In genomic region chr2:66574701-66575624, GRCh38 we compare ENCODE assay signal across 8 cellular contexts.
A peak's percentile ranks its signal among the peaks of the same experiment; 100 is the strongest.
DNase-seq lines count a peak whose midpoint lies in the region; ATAC-seq and TF ChIP-seq lines count a peak whose summit lies in the region.

No MANE protein-coding gene starts in this region.

- H3K4me2 ChIP-seq in IMR-90 (ENCODE audit: low read depth, low read length) = peak overlapping the region; percentile 89

- peaks cover 29 to 43% of the 10 kb centered on the region in 2 donors for H3K27me3 Mint-ChIP-seq in CD4-positive, alpha-beta memory T cell

- in situ Hi-C loops in IMR-90 (cut with MboI; ENCODE audit: low sequenced_read_pairs) = loop anchor here (10.0 to 25.0 kb wide), 4 partner anchors 887 to 1462 kb away; no protein-coding TSS in a partner anchor

- peak overlapping the region in 5 of 8 donors; percentile 17 to 70 (median 21) for H3K4me3 Mint-ChIP-seq in CD4-positive, alpha-beta memory T cell

- H3K9me1 ChIP-seq in IMR-90 (ENCODE audit: insufficient read depth, low read length) = no peaks in the 10 kb centered on the region; the same call in 1 of the 2 replicates

- H2AFZ ChIP-seq in IMR-90 (replicated peaks; ENCODE audit: low read length, poor library complexity) = peak overlapping the region; percentile 41

- peak overlapping the region; percentile 89 for H3K23ac ChIP-seq in IMR-90 (ENCODE audit: low read depth, low read length)

- H3K9me3 Mint-ChIP-seq in CD4-positive, alpha-beta memory T cell = peaks cover 0 to 6% (median 2%) of the 10 kb centered on the region in 8 donors

- CTCF ChIA-PET in CD4-positive, alpha-beta memory T cell (lab: Charles Lee; ENCODE audit: partially characterized antibody) = no interaction called here
- CTCF ChIA-PET in IMR-90 (lab: Yijun Ruan, JAX) = interaction anchor here (0.6 to 1.1 kb wide), 4 partner anchors 54 to 1076 kb away, joined by 3 read pairs; no protein-coding TSS in a partner anchor

- intact Hi-C loops in CD4-positive, alpha-beta memory T cell (cut with micrococcal nuclease) = no loop called here
- intact Hi-C loops in IMR-90 (cut with micrococcal nuclease) (loop anchor here (1.0 to 5.0 kb wide), 9 partner anchors 130 to 1457 kb away; partner anchors contain the start of gene MEIS1), lower leg skin (cut with DNase I; ENCODE audit: low total_unique reads) (loop anchor here (5.0 kb wide), 1 partner anchor 138 kb away; the partner anchor contains the start of gene MEIS1)

- H3K14ac ChIP-seq in IMR-90 (replicated peaks; ENCODE audit: low read depth, low read length) = peak overlapping the region; percentile 82

- H2BK120ac ChIP-seq in IMR-90 (ENCODE audit: low read depth, low read length) = peak overlapping the region; percentile 90

- dilution Hi-C loops in IMR-90 (cut with HindIII; ENCODE audit: low sequenced_read_pairs, unreplicated experiment) = no loop called here

- H4K91ac ChIP-seq in IMR-90 (ENCODE audit: insufficient read depth, low read depth, low read length) = peak overlapping the region; percentile 86

- H3K18ac ChIP-seq in IMR-90 (ENCODE audit: low read depth, low read length) = peak overlapping the region; percentile 71

- DNase-seq in CD4-positive, alpha-beta memory T cell = no peak
- DNase-seq in IMR-90 = peak; percentile 91
- peak; percentile 53 for DNase-seq in OCI-M2 (lab: John Stamatoyannopoulos, UW; ENCODE audit: unreplicated experiment)
- peak; percentile 82 for DNase-seq in ecto neural progenitor cell (ENCODE audit: low spot score)
- peak in 1 of 2 donors; percentile 87 for DNase-seq in lower leg skin (ENCODE audit: low spot score in 2 of 2)
- no peak for DNase-seq in activated CD4-positive, CD25-positive, alpha-beta regulatory T cell (lab: John Stamatoyannopoulos, UW)
- no peak for DNase-seq in stimulated activated CD8-positive, alpha-beta memory T cell treated with anti-CD3 and anti-CD28 coated beads, Interleukin-4, amount 100 ng/mL, for 48 hours

- peaks cover 0 to 8% (median 3%) of the 10 kb centered on the region in 4 donors for H3K4me1 Mint-ChIP-seq in CD4-positive, alpha-beta memory T cell

- TF ChIP-seq RAD21 in IMR-90 (IDR thresholded peaks at IDR 0.05; ENCODE audit: low read length) = peak; percentile 71

- peak; percentile 42 for ATAC-seq in IMR-90 (ENCODE audit: low read depth)

- no peak overlapping the region for H3K4me3 ChIP-seq in CD4-positive, alpha-beta memory T cell (ENCODE audit: low read length in 2 of 2)
- H3K4me3 ChIP-seq in IMR-90 (ENCODE audit: insufficient read depth, low read depth, low read length) = peak overlapping the region; percentile 44
- peak overlapping the region; percentile 41 for H3K4me3 ChIP-seq in lower leg skin (ENCODE audit: low read depth, poor library complexity, severe bottlenecking)
- H3K4me3 ChIP-seq in stomach smooth muscle (ENCODE audit: low read length in 2 of 2) = peak overlapping the region; percentile 72 to 84

- peak overlapping the region; percentile 59 for H4K5ac ChIP-seq in IMR-90 (ENCODE audit: low read depth, low read length)

- no peak overlapping the region for H3K27ac ChIP-seq in CD4-positive, alpha-beta memory T cell (ENCODE audit: low read depth, low read length)
- H3K27ac ChIP-seq in IMR-90 (ENCODE audit: insufficient read depth, low read length) (peak overlapping the region; percentile 96), stomach smooth muscle (ENCODE audit: low read length) (peak overlapping the region; percentile 100)

- TF ChIP-seq CTCF in IMR-90 (conservative IDR thresholded peaks at IDR 0.05; ENCODE audit: low read depth, low read length) (peak; percentile 69), lower leg skin (IDR thresholded peaks at IDR 0.05) (peak in 1 of 3 donors; percentile 44)

- no peaks in the 10 kb centered on the region for H3K9me3 ChIP-seq in CD4-positive, alpha-beta memory T cell (ENCODE audit: control insufficient read depth in 1 of 2, low read length in 2 of 2)
- H3K9me3 ChIP-seq in IMR-90 (ENCODE audit: control insufficient read depth, insufficient read depth, low read length) (no peaks in the 10 kb centered on the region), stomach smooth muscle (ENCODE audit: control insufficient read depth in 2 of 2, low read length in 2 of 2) (no peaks in the 10 kb centered on the region)

- H3K27ac Mint-ChIP-seq in CD4-positive, alpha-beta memory T cell = peak overlapping the region in 1 of 7 donors; percentile 12

- peak overlapping the region in 1 of 2 experiments; percentile 85; a peak in 3 of 4 replicates for H4K8ac ChIP-seq in IMR-90 (ENCODE audit: low read depth in 2 of 2, low read length in 2 of 2)

- BruUV-seq in IMR-90 (replicated peaks; lab: Mats Ljungman, UMichigan) = no TSS peak

- H3K79me1 ChIP-seq in IMR-90 (ENCODE audit: low read depth in 1 of 2, low read length in 2 of 2) = peaks cover 4 to 48% of the 10 kb centered on the region in 2 experiments; a peak in 2 of 4 replicates

- H3K56ac ChIP-seq in IMR-90 (ENCODE audit: extremely low read depth, insufficient read depth, low read length) = peak overlapping the region; percentile 76

- peak overlapping the region; percentile 96 for H3K4ac ChIP-seq in IMR-90 (ENCODE audit: low read depth, low read length)

- H4K20me1 ChIP-seq in IMR-90 (ENCODE audit: insufficient read depth, low read length) = no peaks in the 10 kb centered on the region

- H3K9ac ChIP-seq in IMR-90 (ENCODE audit: low read depth, low read length) = peak overlapping the region; percentile 88
- peak overlapping the region; percentile 75 to 94 for H3K9ac ChIP-seq in stomach smooth muscle (ENCODE audit: low read length in 2 of 2)

- peak overlapping the region; percentile 19; the same call in 1 of the 2 replicates for H2AK5ac ChIP-seq in IMR-90 (ENCODE audit: low read depth, low read length)

- TF ChIP-seq POLR2A in IMR-90 (IDR thresholded peaks at IDR 0.05; ENCODE audit: low read depth, low read length) (peak; percentile 56; the same call in 1 of the 2 replicates), lower leg skin (IDR thresholded peaks at IDR 0.05) (no peak)

- peak overlapping the region; percentile 73 for H2BK20ac ChIP-seq in IMR-90 (ENCODE audit: low read depth, low read length)

- H3K36me3 Mint-ChIP-seq in CD4-positive, alpha-beta memory T cell = no peaks in the 10 kb centered on the region

- no peaks in the 10 kb centered on the region for H3K4me1 ChIP-seq in CD4-positive, alpha-beta memory T cell (ENCODE audit: insufficient read depth, low read length)
- H3K4me1 ChIP-seq in IMR-90 (ENCODE audit: control insufficient read depth, insufficient read depth, low read length) (peaks cover 22% of the 10 kb centered on the region), stomach smooth muscle (ENCODE audit: control insufficient read depth, insufficient read depth, low read length) (peaks cover 30% of the 10 kb centered on the region)

- peaks cover 22% of the 10 kb centered on the region for H3K27me3 ChIP-seq in CD4-positive, alpha-beta memory T cell (ENCODE audit: insufficient read depth, low read length)
- H3K27me3 ChIP-seq in IMR-90 (ENCODE audit: control insufficient read depth, insufficient read depth, low read length) (no peaks in the 10 kb centered on the region), stomach smooth muscle (ENCODE audit: control insufficient read depth in 1 of 2, insufficient read depth in 2 of 2, low read length in 2 of 2) (no peaks in the 10 kb centered on the region)

- POLR2A ChIA-PET in CD4-positive, alpha-beta memory T cell (lab: Charles Lee; ENCODE audit: partially characterized antibody) = no interaction called here
- POLR2A ChIA-PET in IMR-90 (lab: Charles Lee; ENCODE audit: unreplicated experiment) = interaction anchor here (0.6 to 1.5 kb wide), 3 partner anchors 96 to 314 kb away, joined by 3 to 6 read pairs (median 4); no protein-coding TSS in a partner anchor

- H3K36me3 ChIP-seq in CD4-positive, alpha-beta memory T cell (ENCODE audit: insufficient read depth, low read length) = no peaks in the 10 kb centered on the region
- H3K36me3 ChIP-seq in IMR-90 (ENCODE audit: control insufficient read depth, insufficient read depth, low read length) (peaks cover 9% of the 10 kb centered on the region), stomach smooth muscle (ENCODE audit: control insufficient read depth in 2 of 2, insufficient read depth in 2 of 2, low read length in 2 of 2) (peaks cover 9 to 11% of the 10 kb centered on the region in 2 donors)

- no peak overlapping the region; the same call in 2 of the 3 replicates for H2BK15ac ChIP-seq in IMR-90 (ENCODE audit: low read depth, low read length)

- peak overlapping the region; percentile 85 for H2BK5ac ChIP-seq in IMR-90 (ENCODE audit: low read depth, low read length, poor library complexity, severe bottlenecking)

- H2AK9ac ChIP-seq in IMR-90 (replicated peaks; ENCODE audit: low read depth, low read length, poor library complexity) = peak overlapping the region; percentile 42

- WGBS in IMR-90 (ENCODE audit: extremely low coverage in 2 of 2, insufficient read length in 1 of 2), 2 experiments = 0% methylated on average over 5 of the region's 35 CpGs; no CpG with 5 or more reads in 1 of the 2 experiments
- 1% methylated on average over 35 of the region's 35 CpGs for WGBS in lower leg skin, 2 donors

TF ChIP-seq in IMR-90, 13 proteins besides CTCF, POLR2A, EP300 and RAD21 (continues in another document):
- TF ChIP-seq MAFK (IDR thresholded peaks at IDR 0.05; ENCODE audit: low read depth, low read length) = no peak
- 0 out of 2 replicates have a peak, but pooled peaks have one; percentile 46 for TF ChIP-seq CHD1 (IDR thresholded peaks at IDR 0.05; ENCODE audit: low read depth, low read length)
- TF ChIP-seq ELK1 (IDR thresholded peaks at IDR 0.05; ENCODE audit: borderline replicate concordance, low read depth, low read length) = no peak
- no peak for TF ChIP-seq RCOR1 (IDR thresholded peaks at IDR 0.05; ENCODE audit: insufficient replicate concordance, low read length)
- peak; percentile 44 for TF ChIP-seq SMC3 (IDR thresholded peaks at IDR 0.05; ENCODE audit: low read depth, low read length)
- no peak for TF ChIP-seq RFX5 (IDR thresholded peaks at IDR 0.05; ENCODE audit: low read depth, low read length)
- no peak for TF ChIP-seq FOS (IDR thresholded peaks at IDR 0.05; ENCODE audit: low read depth, low read length)
- no peak for TF ChIP-seq CEBPB (IDR thresholded peaks at IDR 0.05; ENCODE audit: low read depth, low read length)
- peak; percentile 99 for TF ChIP-seq MAZ (IDR thresholded peaks at IDR 0.05; ENCODE audit: borderline replicate concordance, low read depth, low read length)
- peak; percentile 90; the same call in 1 of the 2 replicates for TF ChIP-seq BHLHE40 (IDR thresholded peaks at IDR 0.05; ENCODE audit: low read depth, low read length)

Comparison
In these comparisons a context has a peak if more than half of its experiments do, and no peak if none do; other contexts are left out.
1. DNase-seq: peak in IMR-90 (single experiment), OCI-M2 (single experiment) and ecto neural progenitor cell (single experiment); none in CD4-positive, alpha-beta memory T cell (0 of 5), activated CD4-positive, CD25-positive, alpha-beta regulatory T cell (0 of 4) and stimulated activated CD8-positive, alpha-beta memory T cell treated with anti-CD3 and anti-CD28 coated beads, Interleukin-4, amount 100 ng/mL, for 48 hours (single experiment).
2. H3K4me3 ChIP-seq: peak in IMR-90 (single experiment), lower leg skin (single experiment) and stomach smooth muscle (2 of 2); none in CD4-positive, alpha-beta memory T cell (0 of 2).